1 cellular context compared by ENCODE assay signal in genomic region chr7:139776486-139777303, GRCh38.
TF ChIP-seq lines count a peak whose summit lies in the region.

No MANE protein-coding gene starts in this region.

TF ChIP-seq in H1, 55 proteins besides CTCF, POLR2A, EP300 and RAD21:
- no peak for TF ChIP-seq SIX5 (IDR thresholded peaks at IDR 0.05; ENCODE audit: low read depth, low read length)
- no peak for TF ChIP-seq SIRT6 (IDR thresholded peaks at IDR 0.05; ENCODE audit: low read length)
- peak; percentile 50 for TF ChIP-seq KDM4A (IDR thresholded peaks at IDR 0.05; ENCODE audit: low read depth, low read length, severe bottlenecking)
- TF ChIP-seq RNF2 (IDR thresholded peaks at IDR 0.05; ENCODE audit: borderline replicate concordance, low read depth, low read length, missing control alignments, poor library complexity, severe bottlenecking) = peak; percentile 53
- TF ChIP-seq POLR2AphosphoS5 (IDR thresholded peaks at IDR 0.05; ENCODE audit: low read depth, low read length) = no peak
- TF ChIP-seq SAP30 (IDR thresholded peaks at IDR 0.05; ENCODE audit: insufficient read depth, insufficient replicate concordance, low read length) = peak; percentile 18
- TF ChIP-seq BACH1 (IDR thresholded peaks at IDR 0.05; ENCODE audit: low read length) = no peak
- peak; percentile 9; the same call in 1 of the 2 replicates for TF ChIP-seq PHF8 (conservative IDR thresholded peaks at IDR 0.05; ENCODE audit: low read depth, low read length)
- no peak for TF ChIP-seq NANOG (IDR thresholded peaks at IDR 0.05; ENCODE audit: insufficient read depth, low read depth, low read length, poor library complexity, severe bottlenecking)
- peak; percentile 67 for TF ChIP-seq ASH2L (IDR thresholded peaks at IDR 0.05; ENCODE audit: low read length)
